11 cellular contexts compared by ENCODE assay signal in the genomic region with DNA sequence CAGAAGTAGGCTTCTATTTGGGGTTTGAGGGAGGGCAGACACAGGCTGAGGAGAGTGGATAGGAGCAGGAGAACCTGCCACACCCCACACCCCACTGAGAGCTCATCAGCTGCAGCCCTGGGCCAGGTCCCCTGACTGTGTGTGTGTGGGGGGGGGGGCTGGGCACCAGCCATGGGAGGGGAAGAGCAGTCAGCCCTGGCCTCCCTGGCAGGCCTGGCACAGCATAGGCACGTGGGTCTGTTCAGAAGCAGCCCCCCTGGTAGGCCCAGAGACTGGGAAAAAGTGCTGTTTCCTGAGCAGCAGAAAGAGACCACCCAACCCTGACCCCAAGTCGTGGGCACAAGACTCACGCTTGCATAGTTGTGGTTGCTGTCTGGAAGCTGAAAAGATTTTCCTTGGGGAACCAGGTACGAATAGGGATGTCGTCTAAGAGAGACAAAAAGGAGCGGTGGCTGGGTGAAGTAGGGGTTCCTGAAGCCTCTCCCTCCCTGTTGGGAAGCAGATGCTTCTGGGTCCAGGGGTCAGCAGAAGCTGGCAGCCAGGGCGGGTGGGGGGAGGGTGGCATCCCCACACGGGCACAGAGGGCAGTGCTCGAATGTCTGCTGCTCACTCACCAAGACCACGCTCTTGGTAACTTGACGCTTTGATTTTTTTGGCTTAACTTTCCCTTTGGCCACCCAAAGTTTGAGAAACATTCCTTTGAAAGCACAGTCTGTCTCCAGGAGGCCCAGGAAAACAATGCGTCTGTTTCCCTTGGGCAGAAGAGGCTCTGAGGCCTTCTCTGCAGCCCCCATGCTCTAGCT. TPM values are rescaled to one million over a fixed set of nuclear protein-coding genes. Genes with fewer than 3 reads are reported as not detected.
DNase-seq lines count a peak whose midpoint lies in the region; ATAC-seq and TF ChIP-seq lines count a peak whose summit lies in the region.
"Had no signal": no experiment of that assay in that cellular context is flagged by ENCODE, and none has a peak within 500 bp of the region (broad histone marks: within the 10 kb centered on the region; RNA-seq: fewer than 3 reads in every experiment).

No MANE protein-coding gene starts in this region.

- H3K9me3 ChIP-seq in CD4-positive, CD25-positive, alpha-beta regulatory T cell (ENCODE audit: control insufficient read depth in 2 of 2, low read length in 2 of 2), result no peaks in the 10 kb centered on the region
- H3K9me3 ChIP-seq in Karpas-422 (ENCODE audit: low read length) (no peaks in the 10 kb centered on the region), fibroblast of lung (ENCODE audit: control insufficient read depth, insufficient read depth, low read depth, low read length) (no peaks in the 10 kb centered on the region)
- H3K9me3 ChIP-seq: Peyer's patch had no signal

- H3K27me3 Mint-ChIP-seq in CD4-positive, CD25-positive, alpha-beta regulatory T cell, result no peaks in the 10 kb centered on the region

- H3K27ac Mint-ChIP-seq in CD4-positive, CD25-positive, alpha-beta regulatory T cell, result peak overlapping the region in 1 of 3 donors; percentile 69

- H2AFZ ChIP-seq in Karpas-422 (ENCODE audit: low read length) (no peak overlapping the region), fibroblast of lung (ENCODE audit: low read length) (no peak overlapping the region)

- peak overlapping the region; percentile 48 to 84 (median 74) for H3K4me3 Mint-ChIP-seq in CD4-positive, CD25-positive, alpha-beta regulatory T cell

- H3K36me3 ChIP-seq in CD4-positive, CD25-positive, alpha-beta regulatory T cell (ENCODE audit: control insufficient read depth, insufficient read depth, low read length), result no peaks in the 10 kb centered on the region
- H3K36me3 ChIP-seq in Karpas-422 (ENCODE audit: insufficient read depth, low read length) (peaks cover 12% of the 10 kb centered on the region), fibroblast of lung (ENCODE audit: control insufficient read depth, insufficient read depth, low read length) (peaks cover 16% of the 10 kb centered on the region)

- H3K4me1 Mint-ChIP-seq in CD4-positive, CD25-positive, alpha-beta regulatory T cell, result peaks cover 0 to 59% (median 2%) of the 10 kb centered on the region in 4 donors

- DNase-seq in CD4-positive, CD25-positive, alpha-beta regulatory T cell, result no peak
- DNase-seq in Karpas-422 (no peak), fibroblast of lung (ENCODE audit: low read depth in 2 of 2) (peak; percentile 72 to 77), pons (ENCODE audit: low spot score) (peak; percentile 38), EL (no peak), Kasumi-1 (lab: John Stamatoyannopoulos, UW) (no peak), NCI-H2107 (lab: John Stamatoyannopoulos, UW) (no peak)
- DNase-seq: activated CD4-positive, alpha-beta T cell treated with anti-CD3 and anti-CD28 coated beads for 4 hours; NCI-H1105 treated with DMSO at 0.1 percent for 48 hours had no signal

- H3K4me3 ChIP-seq in CD4-positive, CD25-positive, alpha-beta regulatory T cell (ENCODE audit: low read depth, low read length), result no peak overlapping the region
- H3K4me3 ChIP-seq in Karpas-422 (ENCODE audit: low read length) (peak overlapping the region; percentile 71; the same call in 1 of the 2 replicates), fibroblast of lung (replicated peaks in 1 of 4; ENCODE audit: control extremely low read depth in 1 of 4, insufficient read depth in 1 of 4, low read depth in 3 of 4, low read length in 4 of 4) (peak overlapping the region in 1 of 4 experiments; percentile 8)
- H3K4me3 ChIP-seq: Peyer's patch had no signal

- H3K4me1 ChIP-seq in CD4-positive, CD25-positive, alpha-beta regulatory T cell (ENCODE audit: control insufficient read depth, insufficient read depth, low read length, poor library complexity, severe bottlenecking), result peaks cover 86% of the 10 kb centered on the region
- H3K4me1 ChIP-seq in Karpas-422 (ENCODE audit: low read length), result peaks cover 56% of the 10 kb centered on the region
- H3K4me1 ChIP-seq in fibroblast of lung (ENCODE audit: control insufficient read depth, extremely low read depth, insufficient read depth, low read length), result peaks cover 3% of the 10 kb centered on the region

- no peaks in the 10 kb centered on the region for H3K27me3 ChIP-seq in CD4-positive, CD25-positive, alpha-beta regulatory T cell (ENCODE audit: control insufficient read depth, insufficient read depth, low read length)
- no peaks in the 10 kb centered on the region for H3K27me3 ChIP-seq in Karpas-422 (ENCODE audit: low read length)
- no peaks in the 10 kb centered on the region for H3K27me3 ChIP-seq in fibroblast of lung (ENCODE audit: control insufficient read depth, insufficient read depth, low read length)
- H3K27me3 ChIP-seq: Peyer's patch had no signal

- H3K27ac ChIP-seq in CD4-positive, CD25-positive, alpha-beta regulatory T cell (ENCODE audit: insufficient read depth, low read length, poor library complexity, severe bottlenecking), result no peak overlapping the region
- H3K27ac ChIP-seq in Karpas-422 (ENCODE audit: low read length) (peak overlapping the region; percentile 90), fibroblast of lung (ENCODE audit: insufficient read depth, low read length) (no peak overlapping the region)

- H3K9me2 ChIP-seq in Karpas-422 (replicated peaks; ENCODE audit: insufficient read depth, low read length), result no peaks in the 10 kb centered on the region

- no peak for ATAC-seq in CD4-positive, CD25-positive, alpha-beta regulatory T cell (ENCODE audit: low read depth in 2 of 2)
- ATAC-seq in HG03139 (IDR thresholded peaks at IDR 0.05; ENCODE audit: unreplicated experiment), result no peak

- TF ChIP-seq CTCF in fibroblast of lung (conservative IDR thresholded peaks at IDR 0.05 in 1 of 2, IDR thresholded peaks at IDR 0.05 in 1 of 2; ENCODE audit: low read depth in 1 of 2, low read length in 2 of 2), result no peak

- peak overlapping the region; percentile 96 for H3K4me2 ChIP-seq in Karpas-422 (ENCODE audit: low read depth, low read length, poor library complexity, severe bottlenecking)
- no peak overlapping the region for H3K4me2 ChIP-seq in fibroblast of lung (ENCODE audit: extremely low read depth, insufficient read depth, low read length)

- no peaks in the 10 kb centered on the region for H3K36me3 Mint-ChIP-seq in CD4-positive, CD25-positive, alpha-beta regulatory T cell

- no peaks in the 10 kb centered on the region for H3K9me3 Mint-ChIP-seq in CD4-positive, CD25-positive, alpha-beta regulatory T cell

- H3K9ac ChIP-seq in Karpas-422 (ENCODE audit: low read length) (peak overlapping the region; percentile 76), fibroblast of lung (ENCODE audit: insufficient read depth, low read length) (no peak overlapping the region)

- H3K79me2 ChIP-seq in Karpas-422 (ENCODE audit: low read length) (peaks cover 16% of the 10 kb centered on the region), fibroblast of lung (ENCODE audit: control insufficient read depth, insufficient read depth, low read length) (peaks cover 3% of the 10 kb centered on the region)

- H4K20me1 ChIP-seq in Karpas-422 (ENCODE audit: insufficient read depth, low read depth, low read length) (peaks cover 27% of the 10 kb centered on the region), fibroblast of lung (ENCODE audit: control insufficient read depth, extremely low read depth, insufficient read depth, low read length) (no peaks in the 10 kb centered on the region)

RNA-seq across cellular contexts. Expression of a gene that starts 2.9 kb away (rescaled TPM):
- 109 TPM for total RNA-seq in CD4-positive, CD25-positive, alpha-beta regulatory T cell
- 10 to 100 TPM in 2 of 4 donors, 1 to 10 TPM in 2; 9.3 to 14.5 (median 11.8) TPM for polyA plus RNA-seq in CD4-positive, CD25-positive, alpha-beta regulatory T cell
- total RNA-seq in Karpas-422 (2014; rRNA removed; shearing (Covaris generic); ENCODE audit: low replicate concordance), result 36.4 and 55.4 TPM in 2 replicates
- 10.8 and 13.4 TPM in 2 replicates for total RNA-seq in fibroblast of lung
- 15.0 and 22.8 TPM in 2 replicates for polyA plus RNA-seq in fibroblast of lung
- polyA plus RNA-seq in fibroblast of lung (2012), result 24.7 and 26.0 TPM in 2 replicates
- polyA minus RNA-seq in fibroblast of lung (ENCODE audit: low replicate concordance), result 21.8 and 30.1 TPM in 2 replicates

RNA-seq across cellular contexts. Expression of a gene that starts 15.1 kb away (rescaled TPM):
- total RNA-seq in CD4-positive, CD25-positive, alpha-beta regulatory T cell, result not detected
- not detected for polyA plus RNA-seq in CD4-positive, CD25-positive, alpha-beta regulatory T cell
- total RNA-seq in Karpas-422 (2014; rRNA removed; shearing (Covaris generic); ENCODE audit: low replicate concordance), result not detected in 2 replicates
- under 0.01 TPM in 1 of 2 replicates, not detected in the other for total RNA-seq in fibroblast of lung
- polyA plus RNA-seq in fibroblast of lung, result not detected in 2 replicates
- not detected in 2 replicates for polyA plus RNA-seq in fibroblast of lung (2012)
- polyA minus RNA-seq in fibroblast of lung (ENCODE audit: low replicate concordance), result not detected in 2 replicates

RNA-seq across cellular contexts. Expression of a gene that starts 33.1 kb away (rescaled TPM):
- 3.8 TPM for total RNA-seq in CD4-positive, CD25-positive, alpha-beta regulatory T cell
- 1 to 10 TPM in 2 of 4 donors, under 1 TPM in 2; 0.83 to 3.3 (median 1.4) TPM for polyA plus RNA-seq in CD4-positive, CD25-positive, alpha-beta regulatory T cell
- total RNA-seq in Karpas-422 (2014; rRNA removed; shearing (Covaris generic); ENCODE audit: low replicate concordance), result 0.51 TPM in 1 of 2 replicates, not detected in the other
- total RNA-seq in fibroblast of lung, result 0.66 and 0.77 TPM in 2 replicates
- polyA plus RNA-seq in fibroblast of lung, result 0.08 TPM in 1 of 2 replicates, not detected in the other
- polyA plus RNA-seq in fibroblast of lung (2012), result 0.15 and 0.21 TPM in 2 replicates
- polyA minus RNA-seq in fibroblast of lung (ENCODE audit: low replicate concordance), result not detected in 2 replicates

RNA-seq across cellular contexts. Expression of a gene that starts 33.3 kb away (rescaled TPM):
- 27.3 TPM for total RNA-seq in CD4-positive, CD25-positive, alpha-beta regulatory T cell
- polyA plus RNA-seq in CD4-positive, CD25-positive, alpha-beta regulatory T cell, result 1 to 10 TPM; 4.7 to 7.2 (median 5.7) TPM
- 2.8 and 7.8 TPM in 2 replicates for total RNA-seq in Karpas-422 (2014; rRNA removed; shearing (Covaris generic); ENCODE audit: low replicate concordance)
- 7.4 and 13.0 TPM in 2 replicates for total RNA-seq in fibroblast of lung
- polyA plus RNA-seq in fibroblast of lung, result 1.7 and 2.6 TPM in 2 replicates
- polyA plus RNA-seq in fibroblast of lung (2012), result 5.6 and 7.2 TPM in 2 replicates
- polyA minus RNA-seq in fibroblast of lung (ENCODE audit: low replicate concordance), result 2.4 and 6.2 TPM in 2 replicates

Comparison
In these comparisons a context has a peak if more than half of its experiments do, and no peak if none do; other contexts are left out.
1. DNase-seq: peak in fibroblast of lung (2 of 2) and pons (single experiment); none in CD4-positive, CD25-positive, alpha-beta regulatory T cell (0 of 3), Karpas-422 (single experiment), EL (single experiment), Kasumi-1 (0 of 2) and NCI-H2107 (single experiment).